28 cellular contexts compared by ENCODE assay signal in the genomic region with DNA sequence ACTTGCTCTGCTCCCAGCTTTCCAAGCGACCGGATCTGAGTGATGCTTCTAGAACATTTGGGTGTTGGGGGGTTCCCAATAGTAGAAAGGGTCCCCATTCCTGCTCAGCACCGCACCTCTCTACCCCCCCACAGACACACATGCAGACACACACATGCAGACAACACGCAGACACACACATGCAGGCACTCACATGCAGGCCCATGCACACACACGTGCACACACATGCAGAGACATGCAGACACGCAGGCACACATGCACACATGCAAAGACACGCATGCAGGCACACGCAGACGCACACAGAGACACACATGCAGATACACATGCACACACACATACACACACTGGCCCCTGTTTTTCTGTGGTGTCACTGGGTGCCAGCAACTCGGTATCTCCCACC. TPM values are rescaled to one million over a fixed set of nuclear protein-coding genes. Genes with fewer than 3 reads are reported as not detected.
"Had no signal": no experiment of that assay in that cellular context is flagged by ENCODE, and none has a peak within 500 bp of the region (broad histone marks: within the 10 kb centered on the region; RNA-seq: fewer than 3 reads in every experiment).

No MANE protein-coding gene starts in this region.

- H3K27ac Mint-ChIP-seq: activated B cell treated with CpG ODN at 0.5 μM for 24 hours; activated CD4-positive, alpha-beta memory T cell treated with anti-CD3 and anti-CD28 coated beads for 36 hours; activated CD4-positive, alpha-beta T cell treated with anti-CD3 and anti-CD28 coated beads for 36 hours; activated naive CD8-positive, alpha-beta T cell; effector memory CD8-positive, alpha-beta T cell; neural progenitor cell had no signal

- H3K4me3 ChIP-seq: adrenal gland, ascending aorta, left ventricle myocardium inferior, uterus had no signal

- DNase-seq: activated B cell treated with CpG ODN at 0.5 μM for 24 hours; activated CD4-positive, alpha-beta memory T cell treated with anti-CD3 and anti-CD28 coated beads for 36 hours; activated CD4-positive, alpha-beta T cell treated with anti-CD3 and anti-CD28 coated beads for 36 hours; activated effector memory CD4-positive, alpha-beta T cell treated with anti-CD3 and anti-CD28 coated beads, Interleukin-2, amount 50 U/mL, for 16 hours; adrenal gland; brain microvascular endothelial cell; effector memory CD8-positive, alpha-beta T cell; foreskin melanocyte; hippocampal formation; left ventricle myocardium inferior; naive thymus-derived CD4-positive, alpha-beta T cell; stimulated activated CD4-positive, alpha-beta T cell treated with anti-CD3 and anti-CD28 coated beads, Interleukin-4, amount 100 ng/mL, for 1 hour; stimulated activated naive CD4-positive, alpha-beta T cell treated with Interleukin-2 at 50 U/mL for 16 hours; T-helper 9 cell; uterus had no signal

- FAIRE-seq: colon, endothelial cell of umbilical vein had no signal

- H3K9me3 Mint-ChIP-seq: central memory CD8-positive, alpha-beta T cell; effector memory CD8-positive, alpha-beta T cell had no signal

- H3K27ac ChIP-seq: adrenal gland, ascending aorta, brain microvascular endothelial cell, left ventricle myocardium inferior, neural progenitor cell, uterus had no signal

- ATAC-seq: activated CD4-positive, alpha-beta T cell treated with anti-CD3 and anti-CD28 coated beads for 36 hours; effector memory CD8-positive, alpha-beta T cell; esophagus mucosa; naive thymus-derived CD4-positive, alpha-beta T cell had no signal

- H3K4me3 Mint-ChIP-seq: activated B cell treated with CpG ODN at 0.5 μM for 24 hours; activated CD4-positive, alpha-beta memory T cell treated with anti-CD3 and anti-CD28 coated beads for 36 hours; activated CD4-positive, alpha-beta T cell treated with anti-CD3 and anti-CD28 coated beads for 36 hours; activated naive CD8-positive, alpha-beta T cell; central memory CD8-positive, alpha-beta T cell; effector memory CD8-positive, alpha-beta T cell had no signal

- H3K4me1 Mint-ChIP-seq: central memory CD8-positive, alpha-beta T cell; neural progenitor cell had no signal

- H3K36me3 ChIP-seq: adrenal gland, ascending aorta, brain microvascular endothelial cell, left ventricle myocardium inferior, neural progenitor cell, uterus had no signal

- H2AFZ ChIP-seq: neural progenitor cell had no signal

- H3K9ac ChIP-seq: neural progenitor cell had no signal

- H3K4me1 ChIP-seq: adrenal gland, neural progenitor cell, uterus had no signal

- H3K36me3 Mint-ChIP-seq: activated naive CD8-positive, alpha-beta T cell had no signal

RNA-seq across cellular contexts. Expression of gene ONECUT3, which starts 23.8 kb away (rescaled TPM):
- total RNA-seq: activated B cell treated with CpG ODN at 0.5 μM for 24 hours; activated CD4-positive, alpha-beta memory T cell treated with anti-CD3 and anti-CD28 coated beads for 36 hours; activated CD4-positive, alpha-beta T cell treated with anti-CD3 and anti-CD28 coated beads for 36 hours; adrenal gland; ascending aorta; dermis microvascular lymphatic vessel endothelial cell; endothelial cell of umbilical vein; esophagus mucosa; left ventricle myocardium inferior; lung microvascular endothelial cell; naive thymus-derived CD4-positive, alpha-beta T cell; osteoblast; posterior vena cava; renal cortical epithelial cell; T-helper 1 cell treated with Interleukin-12 subunit alpha and Interleukin-12 subunit beta and Interleukin-4 antibody, amounts not matched to agents 30 ng/mL and 1 ng/mL, for 36 hours; uterus had no signal
- polyA plus RNA-seq: endothelial cell of umbilical vein; naive thymus-derived CD4-positive, alpha-beta T cell had no signal
